Comparison of ENCODE assay signal across 21 cellular contexts in genomic region chr4:87644286-87644685, GRCh38. TPM values are rescaled to one million over a fixed set of nuclear protein-coding genes. Genes with fewer than 3 reads are reported as not detected.
"Had no signal": no experiment of that assay in that cellular context is flagged by ENCODE, and none has a peak within 500 bp of the region (broad histone marks: within the 10 kb centered on the region; RNA-seq: fewer than 3 reads in every experiment).

No MANE protein-coding gene starts in this region.

- H3K9me3 Mint-ChIP-seq: activated T-cell treated with anti-CD3 and anti-CD28 coated beads, Interleukin-2, amount 50 U/mL, for 4 hours had no signal

- H3K4me3 Mint-ChIP-seq: activated naive CD8-positive, alpha-beta T cell; activated T-cell treated with anti-CD3 and anti-CD28 coated beads, Interleukin-2, amount 50 U/mL, for 4 hours; naive thymus-derived CD8-positive, alpha-beta T cell had no signal

- H3K27ac ChIP-seq: dorsolateral prefrontal cortex, esophagus squamous epithelium, heart left ventricle, prostate gland, right lobe of liver, spleen, suprapubic skin had no signal

- H3K36me3 Mint-ChIP-seq: activated naive CD8-positive, alpha-beta T cell; naive thymus-derived CD8-positive, alpha-beta T cell had no signal

- H3K27me3 ChIP-seq: dorsolateral prefrontal cortex, esophagus squamous epithelium, heart left ventricle, right lobe of liver, spleen, suprapubic skin had no signal

- DNase-seq: activated gamma-delta T cell; activated T-cell treated with anti-CD3 and anti-CD28 coated beads, Interleukin-2, amount 50 U/mL, for 4 hours; dorsolateral prefrontal cortex; esophagus squamous epithelium; heart left ventricle; naive thymus-derived CD8-positive, alpha-beta T cell; nucleus accumbens; right lobe of liver; spleen; stimulated activated CD4-positive, alpha-beta T cell treated with anti-CD3 and anti-CD28 coated beads, Interleukin-2, amount 100 ng/mL, for 24 hours; stimulated activated naive CD4-positive, alpha-beta T cell treated with Interleukin-2 at 50 U/mL for 16 hours; T-helper 2 cell had no signal

- H3K4me1 Mint-ChIP-seq: naive thymus-derived CD8-positive, alpha-beta T cell had no signal

- H3K27me3 Mint-ChIP-seq: activated naive CD8-positive, alpha-beta T cell had no signal

- H3K36me3 ChIP-seq: esophagus squamous epithelium, heart left ventricle, prostate gland, right lobe of liver, spleen, suprapubic skin had no signal

- H3K4me3 ChIP-seq: dorsolateral prefrontal cortex, esophagus squamous epithelium, heart left ventricle, prostate gland, right lobe of liver, spleen, suprapubic skin had no signal

- H3K27ac Mint-ChIP-seq: activated naive CD8-positive, alpha-beta T cell; naive thymus-derived CD8-positive, alpha-beta T cell had no signal

- H3K9me3 ChIP-seq: esophagus squamous epithelium, prostate gland, right lobe of liver, suprapubic skin had no signal

- H3K4me1 ChIP-seq: esophagus squamous epithelium, heart left ventricle, prostate gland, right lobe of liver, spleen, suprapubic skin had no signal

- ATAC-seq: activated CD4-positive, CD25-positive, alpha-beta regulatory T cell treated with anti-CD3 and anti-CD28 coated beads, Interleukin-2, amount 50 U/mL, for 24 hours; activated T-cell treated with anti-CD3 and anti-CD28 coated beads, Interleukin-2, amount 50 U/mL, for 4 hours; heart left ventricle; naive thymus-derived CD8-positive, alpha-beta T cell; right lobe of liver had no signal

RNA-seq across cellular contexts. Expression of gene DMP1, which starts 5.8 kb away (rescaled TPM):
- total RNA-seq: activated T-cell treated with anti-CD3 and anti-CD28 coated beads, Interleukin-2, amount 50 U/mL, for 4 hours; cerebellum; esophagus squamous epithelium; frontal cortex; heart left ventricle; lung microvascular endothelial cell; mononuclear cell; naive thymus-derived CD8-positive, alpha-beta T cell; prostate gland; right lobe of liver; spleen; suprapubic skin; ureter had no signal
- polyA plus RNA-seq: heart left ventricle; naive thymus-derived CD8-positive, alpha-beta T cell had no signal

RNA-seq across cellular contexts. Expression of gene DSPP, which starts 36.0 kb away (rescaled TPM):
- total RNA-seq: activated T-cell treated with anti-CD3 and anti-CD28 coated beads, Interleukin-2, amount 50 U/mL, for 4 hours; heart left ventricle; lung microvascular endothelial cell; mononuclear cell; naive thymus-derived CD8-positive, alpha-beta T cell; prostate gland; right lobe of liver; spleen; suprapubic skin; ureter had no signal
- polyA plus RNA-seq: heart left ventricle; naive thymus-derived CD8-positive, alpha-beta T cell; spleen had no signal
